Comparison of ENCODE assay signal across 1 cellular context in the genomic region with DNA sequence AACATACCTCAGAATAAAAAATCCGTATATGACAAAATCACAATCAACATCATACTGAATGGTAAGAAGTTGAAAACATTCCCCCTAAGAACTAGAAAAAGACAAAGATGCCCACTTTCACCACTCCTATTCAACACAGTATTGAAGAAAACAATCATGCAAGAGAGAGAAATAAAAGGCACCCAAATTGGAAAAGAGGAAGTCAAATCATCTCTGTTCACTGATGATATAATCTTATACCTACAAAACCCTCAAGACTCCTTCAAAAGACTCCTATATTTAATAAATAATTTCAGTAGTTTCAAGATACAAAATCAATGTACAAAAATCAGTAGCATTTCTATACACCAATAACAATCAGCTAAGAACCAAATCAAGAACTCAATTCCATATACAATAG.
TF ChIP-seq lines count a peak whose summit lies in the region.

No MANE protein-coding gene starts in this region.

TF ChIP-seq in K562, 482 proteins besides CTCF, POLR2A, EP300 and RAD21:
- TF ChIP-seq SPI1 (IDR thresholded peaks at IDR 0.05; ENCODE audit: borderline replicate concordance, low read depth, low read length) (peak; percentile 73), NFRKB (IDR thresholded peaks at IDR 0.05; ENCODE audit: low read depth) (no peak), ZMIZ1 (IDR thresholded peaks at IDR 0.05; ENCODE audit: low read depth in 2 of 2, low read length in 2 of 2) (no peak), MNT (conservative IDR thresholded peaks at IDR 0.05) (no peak)
